ENCODE assay signal across 24 cellular contexts in genomic region chr13:74064805-74065204, GRCh38.
DNase-seq lines count a peak whose midpoint lies in the region; ATAC-seq and TF ChIP-seq lines count a peak whose summit lies in the region.
"Had no signal": no experiment of that assay in that cellular context is flagged by ENCODE, and none has a peak within 500 bp of the region (broad histone marks: within the 10 kb centered on the region; RNA-seq: fewer than 3 reads in every experiment).

No MANE protein-coding gene starts in this region.

- H3K36me3 ChIP-seq in DOHH2 (ENCODE audit: control insufficient read depth, low read length) = peaks cover 20% of the 10 kb centered on the region
- H3K36me3 ChIP-seq in smooth muscle cell (ENCODE audit: low read depth) = peaks cover 3% of the 10 kb centered on the region
- no peaks in the 10 kb centered on the region for H3K36me3 ChIP-seq in effector memory CD4-positive, alpha-beta T cell (ENCODE audit: control insufficient read depth, insufficient read depth, low read length)
- H3K36me3 ChIP-seq: BE2C, SJCRH30, upper lobe of left lung had no signal

- POLR2A ChIA-PET in T-cell (lab: Charles Lee) = no interaction called here

- 64% methylated on average over 1 of the region's 1 CpG for WGBS in smooth muscle cell (ENCODE audit: low lambda C conversion rate)

- no peak overlapping the region for H2AFZ ChIP-seq in smooth muscle cell (ENCODE audit: low read depth)
- H2AFZ ChIP-seq: PC-9 had no signal

- peaks cover 6% of the 10 kb centered on the region for H3K9me3 Mint-ChIP-seq in T-helper 1 cell treated with Interleukin-12 subunit alpha and Interleukin-12 subunit beta and Interleukin-4 antibody, amounts not matched to agents 30 μg/mL and 1 μg/mL, for 36 hours
- peaks cover 0 to 4% (median 0%) of the 10 kb centered on the region in 3 donors for H3K9me3 Mint-ChIP-seq in T-cell
- peaks cover 0 to 4% (median 0%) of the 10 kb centered on the region in 7 donors for H3K9me3 Mint-ChIP-seq in naive B cell

- no peak overlapping the region for H3K9ac ChIP-seq in smooth muscle cell (ENCODE audit: low read depth)

- H3K4me3 ChIP-seq in DOHH2 (ENCODE audit: low read length) (no peak overlapping the region), smooth muscle cell (no peak overlapping the region)
- H3K4me3 ChIP-seq in effector memory CD4-positive, alpha-beta T cell (ENCODE audit: insufficient read depth, low read depth, low read length, poor library complexity, severe bottlenecking) = no peak overlapping the region
- H3K4me3 ChIP-seq: coronary artery, PC-9, SJCRH30, upper lobe of left lung had no signal

- CTCF ChIA-PET in T-cell (lab: Charles Lee) = no interaction called here

- TF ChIP-seq CTCF in DOHH2 (IDR thresholded peaks at IDR 0.05; ENCODE audit: low read depth, low read length, poor library complexity, severe bottlenecking) (no peak), smooth muscle cell (IDR thresholded peaks at IDR 0.05; ENCODE audit: borderline replicate concordance, insufficient read depth, poor library complexity, severe bottlenecking) (no peak)

- peaks cover 8% of the 10 kb centered on the region; the same call in 1 of the 2 replicates for H3K9me3 ChIP-seq in DOHH2 (ENCODE audit: control insufficient read depth, insufficient read depth, low read length)
- H3K9me3 ChIP-seq in smooth muscle cell (replicated peaks; ENCODE audit: low read depth) = no peaks in the 10 kb centered on the region
- no peaks in the 10 kb centered on the region for H3K9me3 ChIP-seq in effector memory CD4-positive, alpha-beta T cell (ENCODE audit: control insufficient read depth, low read length)
- H3K9me3 ChIP-seq: BE2C, SJCRH30, upper lobe of left lung had no signal

- H4K20me1 ChIP-seq in DOHH2 (ENCODE audit: control insufficient read depth, insufficient read depth, low read depth, low read length) (no peaks in the 10 kb centered on the region), smooth muscle cell (ENCODE audit: low read depth) (no peaks in the 10 kb centered on the region)

- H3K79me2 ChIP-seq in DOHH2 (ENCODE audit: control insufficient read depth, low read length) = peaks cover 86% of the 10 kb centered on the region
- H3K79me2 ChIP-seq in smooth muscle cell (ENCODE audit: low read depth) = peaks cover 10% of the 10 kb centered on the region

- H3K27ac ChIP-seq in DOHH2 (ENCODE audit: low read depth, low read length) = no peak overlapping the region
- no peak overlapping the region for H3K27ac ChIP-seq in smooth muscle cell (ENCODE audit: low read depth)
- no peak overlapping the region for H3K27ac ChIP-seq in effector memory CD4-positive, alpha-beta T cell (ENCODE audit: insufficient read depth, low read length, poor library complexity, severe bottlenecking)
- H3K27ac ChIP-seq: 22Rv1, coronary artery, PC-9, SJCRH30, upper lobe of left lung had no signal

- H3F3A ChIP-seq in DOHH2 (ENCODE audit: control insufficient read depth, insufficient read depth) = peaks cover 7% of the 10 kb centered on the region; the same call in 1 of the 2 replicates
- H3F3A ChIP-seq in smooth muscle cell (ENCODE audit: low read depth) = no peaks in the 10 kb centered on the region

- peaks cover 62% of the 10 kb centered on the region for H3K4me1 Mint-ChIP-seq in T-helper 1 cell treated with Interleukin-12 subunit alpha and Interleukin-12 subunit beta and Interleukin-4 antibody, amounts not matched to agents 30 μg/mL and 1 μg/mL, for 36 hours (ENCODE audit: low read depth)
- H3K4me1 Mint-ChIP-seq in T-cell (peaks cover 90 to 93% (median 93%) of the 10 kb centered on the region in 3 donors), naive B cell (peaks cover 61 to 85% (median 76%) of the 10 kb centered on the region in 3 donors)

- no peaks in the 10 kb centered on the region for H3K9me2 ChIP-seq in DOHH2 (replicated peaks; ENCODE audit: control insufficient read depth, low read length)

- DNase-seq in T-helper 1 cell (no peak), T-cell (no peak), naive B cell (no peak), smooth muscle cell (lab: John Stamatoyannopoulos, UW; ENCODE audit: unreplicated experiment) (no peak), amygdala (lab: John Stamatoyannopoulos, UW) (no peak)
- DNase-seq in effector memory CD4-positive, alpha-beta T cell = no peak
- DNase-seq: BE2C; foreskin melanocyte; NCI-H2171 treated with DMSO at 0.1 percent for 48 hours; NCI-H82; PC-9; SJCRH30; stimulated activated CD4-positive, alpha-beta T cell treated with anti-CD3 and anti-CD28 coated beads, Interleukin-2, amount 100 ng/mL, for 24 hours; upper lobe of left lung had no signal

- H3K4me2 ChIP-seq in DOHH2 (ENCODE audit: low read length) = peak overlapping the region; percentile 73; the same call in 1 of the 2 replicates
- H3K4me2 ChIP-seq in smooth muscle cell = no peak overlapping the region
- H3K4me2 ChIP-seq: PC-9 had no signal

- peak overlapping the region; percentile 2 for H3K27ac Mint-ChIP-seq in T-helper 1 cell treated with Interleukin-12 subunit alpha and Interleukin-12 subunit beta and Interleukin-4 antibody, amounts not matched to agents 30 μg/mL and 1 μg/mL, for 36 hours
- H3K27ac Mint-ChIP-seq in T-cell (peak overlapping the region; percentile 17 to 66), naive B cell (peak overlapping the region in 5 of 6 donors; percentile 0 to 91 (median 11))
- H3K27ac Mint-ChIP-seq: activated naive CD8-positive, alpha-beta T cell; mesothelial cell of epicardium; progenitor cell of endocrine pancreas had no signal

- no peak overlapping the region for H3K4me3 Mint-ChIP-seq in T-helper 1 cell treated with Interleukin-12 subunit alpha and Interleukin-12 subunit beta and Interleukin-4 antibody, amounts not matched to agents 30 μg/mL and 1 μg/mL, for 36 hours
- H3K4me3 Mint-ChIP-seq in T-cell (no peak overlapping the region), naive B cell (peak overlapping the region in 1 of 8 donors; percentile 4)
- H3K4me3 Mint-ChIP-seq: activated naive CD8-positive, alpha-beta T cell; brain; mesothelial cell of epicardium; neural crest cell had no signal

- no peaks in the 10 kb centered on the region for H3K27me3 Mint-ChIP-seq in T-helper 1 cell treated with Interleukin-12 subunit alpha and Interleukin-12 subunit beta and Interleukin-4 antibody, amounts not matched to agents 30 μg/mL and 1 μg/mL, for 36 hours (ENCODE audit: low read depth)
- H3K27me3 Mint-ChIP-seq in T-cell (no peaks in the 10 kb centered on the region), naive B cell (no peaks in the 10 kb centered on the region)
- H3K27me3 Mint-ChIP-seq: activated naive CD8-positive, alpha-beta T cell; brain; progenitor cell of endocrine pancreas had no signal

- peaks cover 67% of the 10 kb centered on the region for H3K4me1 ChIP-seq in DOHH2 (ENCODE audit: control insufficient read depth, low read length)
- peaks cover 3% of the 10 kb centered on the region for H3K4me1 ChIP-seq in smooth muscle cell (ENCODE audit: low read depth)
- H3K4me1 ChIP-seq in effector memory CD4-positive, alpha-beta T cell (ENCODE audit: control insufficient read depth, insufficient read depth, low read length, poor library complexity, severe bottlenecking) = peaks cover 29% of the 10 kb centered on the region
- H3K4me1 ChIP-seq: SJCRH30 had no signal

- ATAC-seq in T-cell (replicated peaks in 1 of 4) (no peak), naive B cell (ENCODE audit: low read depth in 2 of 2) (no peak)
- ATAC-seq: HCT116 had no signal

- H3K27me3 ChIP-seq in DOHH2 (ENCODE audit: control insufficient read depth, low read length) (no peaks in the 10 kb centered on the region), smooth muscle cell (ENCODE audit: low read depth) (no peaks in the 10 kb centered on the region)
- H3K27me3 ChIP-seq in effector memory CD4-positive, alpha-beta T cell (replicated peaks; ENCODE audit: control insufficient read depth, insufficient read depth, low read length, poor library complexity, severe bottlenecking) = no peaks in the 10 kb centered on the region
- H3K27me3 ChIP-seq: BE2C, SJCRH30, upper lobe of left lung had no signal

- H3K36me3 Mint-ChIP-seq in T-helper 1 cell treated with Interleukin-12 subunit alpha and Interleukin-12 subunit beta and Interleukin-4 antibody, amounts not matched to agents 30 μg/mL and 1 μg/mL, for 36 hours (ENCODE audit: low read depth) = peaks cover 24% of the 10 kb centered on the region
- H3K36me3 Mint-ChIP-seq in T-cell = peaks cover 16% of the 10 kb centered on the region
- no peaks in the 10 kb centered on the region for H3K36me3 Mint-ChIP-seq in naive B cell
